1 cellular context compared by ENCODE assay signal in genomic region chr19:45385392-45386221, GRCh38.
TF ChIP-seq lines count a peak whose summit lies in the region.

No MANE protein-coding gene starts in this region.

TF ChIP-seq in HepG2, 621 proteins besides CTCF, POLR2A, EP300 and RAD21:
- TF ChIP-seq XBP1 (CRISPR knock-in tag; IDR thresholded peaks at IDR 0.05) (no peak), AGO2 (optimal IDR thresholded peaks at IDR 0.05; ENCODE audit: low read depth, low read length) (peak; percentile 70), SIX1 (CRISPR knock-in tag; IDR thresholded peaks at IDR 0.05; ENCODE audit: borderline replicate concordance) (no peak), RFX1 (IDR thresholded peaks at IDR 0.05) (no peak), MXI1 (IDR thresholded peaks at IDR 0.05; ENCODE audit: borderline replicate concordance, low read depth, low read length) (no peak), HNRNPUL1 (IDR thresholded peaks at IDR 0.05; ENCODE audit: low read depth, low read length) (no peak), ZSCAN30 (CRISPR knock-in tag; IDR thresholded peaks at IDR 0.05) (no peak), SMARCC2 (IDR thresholded peaks at IDR 0.05) (no peak), ZNF484 (CRISPR knock-in tag; IDR thresholded peaks at IDR 0.05; ENCODE audit: borderline replicate concordance, low read depth) (no peak), CHD2 (IDR thresholded peaks at IDR 0.05; ENCODE audit: low read depth, low read length) (no peak), ZNF577 (CRISPR knock-in tag; IDR thresholded peaks at IDR 0.05; ENCODE audit: borderline replicate concordance, low read depth) (no peak), TARDBP (CRISPR knock-in tag; IDR thresholded peaks at IDR 0.05) (no peak), ZFP90 (CRISPR knock-in tag; IDR thresholded peaks at IDR 0.05; ENCODE audit: borderline replicate concordance) (no peak), MATR3 (CRISPR knock-in tag; IDR thresholded peaks at IDR 0.05) (no peak), AGO1 (IDR thresholded peaks at IDR 0.05; ENCODE audit: low read depth, low read length, poor library complexity, severe bottlenecking) (peak; percentile 55), POLR2G (IDR thresholded peaks at IDR 0.05; ENCODE audit: low read depth, low read length) (0 out of 2 replicates have a peak, but pooled peaks have one; percentile 23), BRD4 (CRISPR knock-in tag; IDR thresholded peaks at IDR 0.05) (no peak), ZBTB14 (CRISPR knock-in tag; IDR thresholded peaks at IDR 0.05) (no peak), KDM3A (CRISPR knock-in tag; IDR thresholded peaks at IDR 0.05; ENCODE audit: low read depth) (no peak), KAT8 (CRISPR knock-in tag; IDR thresholded peaks at IDR 0.05) (no peak), ZNF296 (CRISPR knock-in tag; conservative IDR thresholded peaks at IDR 0.05) (no peak), ATRX (CRISPR knock-in tag; IDR thresholded peaks at IDR 0.05; ENCODE audit: borderline replicate concordance) (no peak), DNMT1 (CRISPR knock-in tag; IDR thresholded peaks at IDR 0.05) (0 out of 2 replicates have a peak, but pooled peaks have one; percentile 33), RNF219 (CRISPR knock-in tag; IDR thresholded peaks at IDR 0.05) (no peak), HNF4A (CRISPR knock-in tag; IDR thresholded peaks at IDR 0.05) (no peak), MIER3 (CRISPR knock-in tag; IDR thresholded peaks at IDR 0.05; ENCODE audit: borderline replicate concordance) (no peak), JARID2 (CRISPR knock-in tag; IDR thresholded peaks at IDR 0.05; ENCODE audit: insufficient replicate concordance) (no peak), ZNF766 (CRISPR knock-in tag; IDR thresholded peaks at IDR 0.05; ENCODE audit: borderline replicate concordance) (no peak), HNRNPL (IDR thresholded peaks at IDR 0.05; ENCODE audit: low read depth, low read length) (0 out of 2 replicates have a peak, but pooled peaks have one; percentile 53), TSC22D2 (CRISPR knock-in tag; IDR thresholded peaks at IDR 0.05; ENCODE audit: borderline replicate concordance) (no peak), TCF7 (IDR thresholded peaks at IDR 0.05; ENCODE audit: low read depth) (no peak), ZNF792 (CRISPR knock-in tag; IDR thresholded peaks at IDR 0.05) (no peak)
- TF ChIP-seq, protein P1, sequence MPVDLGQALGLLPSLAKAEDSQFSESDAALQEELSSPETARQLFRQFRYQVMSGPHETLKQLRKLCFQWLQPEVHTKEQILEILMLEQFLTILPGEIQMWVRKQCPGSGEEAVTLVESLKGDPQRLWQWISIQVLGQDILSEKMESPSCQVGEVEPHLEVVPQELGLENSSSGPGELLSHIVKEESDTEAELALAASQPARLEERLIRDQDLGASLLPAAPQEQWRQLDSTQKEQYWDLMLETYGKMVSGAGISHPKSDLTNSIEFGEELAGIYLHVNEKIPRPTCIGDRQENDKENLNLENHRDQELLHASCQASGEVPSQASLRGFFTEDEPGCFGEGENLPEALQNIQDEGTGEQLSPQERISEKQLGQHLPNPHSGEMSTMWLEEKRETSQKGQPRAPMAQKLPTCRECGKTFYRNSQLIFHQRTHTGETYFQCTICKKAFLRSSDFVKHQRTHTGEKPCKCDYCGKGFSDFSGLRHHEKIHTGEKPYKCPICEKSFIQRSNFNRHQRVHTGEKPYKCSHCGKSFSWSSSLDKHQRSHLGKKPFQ (CRISPR knock-in tag; IDR thresholded peaks at IDR 0.05; ENCODE audit: insufficient replicate concordance): no peak
- TF ChIP-seq, protein P2, sequence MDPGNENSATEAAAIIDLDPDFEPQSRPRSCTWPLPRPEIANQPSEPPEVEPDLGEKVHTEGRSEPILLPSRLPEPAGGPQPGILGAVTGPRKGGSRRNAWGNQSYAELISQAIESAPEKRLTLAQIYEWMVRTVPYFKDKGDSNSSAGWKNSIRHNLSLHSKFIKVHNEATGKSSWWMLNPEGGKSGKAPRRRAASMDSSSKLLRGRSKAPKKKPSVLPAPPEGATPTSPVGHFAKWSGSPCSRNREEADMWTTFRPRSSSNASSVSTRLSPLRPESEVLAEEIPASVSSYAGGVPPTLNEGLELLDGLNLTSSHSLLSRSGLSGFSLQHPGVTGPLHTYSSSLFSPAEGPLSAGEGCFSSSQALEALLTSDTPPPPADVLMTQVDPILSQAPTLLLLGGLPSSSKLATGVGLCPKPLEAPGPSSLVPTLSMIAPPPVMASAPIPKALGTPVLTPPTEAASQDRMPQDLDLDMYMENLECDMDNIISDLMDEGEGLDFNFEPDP (CRISPR knock-in tag; conservative IDR thresholded peaks at IDR 0.05): no peak
- TF ChIP-seq, protein P3, sequence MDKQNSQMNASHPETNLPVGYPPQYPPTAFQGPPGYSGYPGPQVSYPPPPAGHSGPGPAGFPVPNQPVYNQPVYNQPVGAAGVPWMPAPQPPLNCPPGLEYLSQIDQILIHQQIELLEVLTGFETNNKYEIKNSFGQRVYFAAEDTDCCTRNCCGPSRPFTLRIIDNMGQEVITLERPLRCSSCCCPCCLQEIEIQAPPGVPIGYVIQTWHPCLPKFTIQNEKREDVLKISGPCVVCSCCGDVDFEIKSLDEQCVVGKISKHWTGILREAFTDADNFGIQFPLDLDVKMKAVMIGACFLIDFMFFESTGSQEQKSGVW (CRISPR knock-in tag; IDR thresholded peaks at IDR 0.05; ENCODE audit: borderline replicate concordance): no peak
- TF ChIP-seq, protein P4, sequence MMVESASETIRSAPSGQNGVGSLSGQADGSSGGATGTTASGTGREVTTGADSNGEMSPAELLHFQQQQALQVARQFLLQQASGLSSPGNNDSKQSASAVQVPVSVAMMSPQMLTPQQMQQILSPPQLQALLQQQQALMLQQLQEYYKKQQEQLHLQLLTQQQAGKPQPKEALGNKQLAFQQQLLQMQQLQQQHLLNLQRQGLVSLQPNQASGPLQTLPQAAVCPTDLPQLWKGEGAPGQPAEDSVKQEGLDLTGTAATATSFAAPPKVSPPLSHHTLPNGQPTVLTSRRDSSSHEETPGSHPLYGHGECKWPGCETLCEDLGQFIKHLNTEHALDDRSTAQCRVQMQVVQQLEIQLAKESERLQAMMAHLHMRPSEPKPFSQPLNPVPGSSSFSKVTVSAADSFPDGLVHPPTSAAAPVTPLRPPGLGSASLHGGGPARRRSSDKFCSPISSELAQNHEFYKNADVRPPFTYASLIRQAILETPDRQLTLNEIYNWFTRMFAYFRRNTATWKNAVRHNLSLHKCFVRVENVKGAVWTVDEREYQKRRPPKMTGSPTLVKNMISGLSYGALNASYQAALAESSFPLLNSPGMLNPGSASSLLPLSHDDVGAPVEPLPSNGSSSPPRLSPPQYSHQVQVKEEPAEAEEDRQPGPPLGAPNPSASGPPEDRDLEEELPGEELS (CRISPR knock-in tag; IDR thresholded peaks at IDR 0.05): no peak
- TF ChIP-seq, protein P5, sequence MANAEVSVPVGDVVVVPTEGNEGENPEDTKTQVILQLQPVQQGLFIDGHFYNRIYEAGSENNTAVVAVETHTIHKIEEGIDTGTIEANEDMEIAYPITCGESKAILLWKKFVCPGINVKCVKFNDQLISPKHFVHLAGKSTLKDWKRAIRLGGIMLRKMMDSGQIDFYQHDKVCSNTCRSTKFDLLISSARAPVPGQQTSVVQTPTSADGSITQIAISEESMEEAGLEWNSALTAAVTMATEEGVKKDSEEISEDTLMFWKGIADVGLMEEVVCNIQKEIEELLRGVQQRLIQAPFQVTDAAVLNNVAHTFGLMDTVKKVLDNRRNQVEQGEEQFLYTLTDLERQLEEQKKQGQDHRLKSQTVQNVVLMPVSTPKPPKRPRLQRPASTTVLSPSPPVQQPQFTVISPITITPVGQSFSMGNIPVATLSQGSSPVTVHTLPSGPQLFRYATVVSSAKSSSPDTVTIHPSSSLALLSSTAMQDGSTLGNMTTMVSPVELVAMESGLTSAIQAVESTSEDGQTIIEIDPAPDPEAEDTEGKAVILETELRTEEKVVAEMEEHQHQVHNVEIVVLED (CRISPR knock-in tag; IDR thresholded peaks at IDR 0.05; ENCODE audit: borderline replicate concordance): no peak
- TF ChIP-seq, protein P6, sequence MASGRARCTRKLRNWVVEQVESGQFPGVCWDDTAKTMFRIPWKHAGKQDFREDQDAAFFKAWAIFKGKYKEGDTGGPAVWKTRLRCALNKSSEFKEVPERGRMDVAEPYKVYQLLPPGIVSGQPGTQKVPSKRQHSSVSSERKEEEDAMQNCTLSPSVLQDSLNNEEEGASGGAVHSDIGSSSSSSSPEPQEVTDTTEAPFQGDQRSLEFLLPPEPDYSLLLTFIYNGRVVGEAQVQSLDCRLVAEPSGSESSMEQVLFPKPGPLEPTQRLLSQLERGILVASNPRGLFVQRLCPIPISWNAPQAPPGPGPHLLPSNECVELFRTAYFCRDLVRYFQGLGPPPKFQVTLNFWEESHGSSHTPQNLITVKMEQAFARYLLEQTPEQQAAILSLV (CRISPR knock-in tag; IDR thresholded peaks at IDR 0.05; ENCODE audit: borderline replicate concordance): no peak
